Comparison of ENCODE assay signal across 1 cellular context in the genomic region with DNA sequence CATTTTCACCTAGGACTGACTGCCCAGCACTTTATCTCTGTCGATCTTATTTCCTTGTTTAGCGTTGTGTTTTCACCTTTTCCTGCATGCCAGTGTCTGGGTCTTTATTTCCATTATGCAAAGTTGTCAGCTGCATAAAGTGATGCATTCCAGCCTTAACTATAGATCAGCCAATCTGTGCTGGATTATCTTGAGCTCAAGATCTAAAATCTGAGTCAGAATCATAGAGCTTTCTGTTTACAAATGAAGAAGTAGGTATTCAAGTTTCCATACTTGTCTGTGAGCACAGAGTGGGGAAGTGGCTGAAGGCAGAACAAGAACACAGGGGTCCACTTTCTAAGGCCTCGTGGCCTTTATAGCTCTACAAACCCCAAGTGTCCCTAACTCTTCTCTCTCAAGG.
TF ChIP-seq lines count a peak whose summit lies in the region.

No MANE protein-coding gene starts in this region.

TF ChIP-seq in GM23338, 12 proteins besides CTCF, POLR2A, EP300 and RAD21 (continued from another document):
- TF ChIP-seq, protein P1, sequence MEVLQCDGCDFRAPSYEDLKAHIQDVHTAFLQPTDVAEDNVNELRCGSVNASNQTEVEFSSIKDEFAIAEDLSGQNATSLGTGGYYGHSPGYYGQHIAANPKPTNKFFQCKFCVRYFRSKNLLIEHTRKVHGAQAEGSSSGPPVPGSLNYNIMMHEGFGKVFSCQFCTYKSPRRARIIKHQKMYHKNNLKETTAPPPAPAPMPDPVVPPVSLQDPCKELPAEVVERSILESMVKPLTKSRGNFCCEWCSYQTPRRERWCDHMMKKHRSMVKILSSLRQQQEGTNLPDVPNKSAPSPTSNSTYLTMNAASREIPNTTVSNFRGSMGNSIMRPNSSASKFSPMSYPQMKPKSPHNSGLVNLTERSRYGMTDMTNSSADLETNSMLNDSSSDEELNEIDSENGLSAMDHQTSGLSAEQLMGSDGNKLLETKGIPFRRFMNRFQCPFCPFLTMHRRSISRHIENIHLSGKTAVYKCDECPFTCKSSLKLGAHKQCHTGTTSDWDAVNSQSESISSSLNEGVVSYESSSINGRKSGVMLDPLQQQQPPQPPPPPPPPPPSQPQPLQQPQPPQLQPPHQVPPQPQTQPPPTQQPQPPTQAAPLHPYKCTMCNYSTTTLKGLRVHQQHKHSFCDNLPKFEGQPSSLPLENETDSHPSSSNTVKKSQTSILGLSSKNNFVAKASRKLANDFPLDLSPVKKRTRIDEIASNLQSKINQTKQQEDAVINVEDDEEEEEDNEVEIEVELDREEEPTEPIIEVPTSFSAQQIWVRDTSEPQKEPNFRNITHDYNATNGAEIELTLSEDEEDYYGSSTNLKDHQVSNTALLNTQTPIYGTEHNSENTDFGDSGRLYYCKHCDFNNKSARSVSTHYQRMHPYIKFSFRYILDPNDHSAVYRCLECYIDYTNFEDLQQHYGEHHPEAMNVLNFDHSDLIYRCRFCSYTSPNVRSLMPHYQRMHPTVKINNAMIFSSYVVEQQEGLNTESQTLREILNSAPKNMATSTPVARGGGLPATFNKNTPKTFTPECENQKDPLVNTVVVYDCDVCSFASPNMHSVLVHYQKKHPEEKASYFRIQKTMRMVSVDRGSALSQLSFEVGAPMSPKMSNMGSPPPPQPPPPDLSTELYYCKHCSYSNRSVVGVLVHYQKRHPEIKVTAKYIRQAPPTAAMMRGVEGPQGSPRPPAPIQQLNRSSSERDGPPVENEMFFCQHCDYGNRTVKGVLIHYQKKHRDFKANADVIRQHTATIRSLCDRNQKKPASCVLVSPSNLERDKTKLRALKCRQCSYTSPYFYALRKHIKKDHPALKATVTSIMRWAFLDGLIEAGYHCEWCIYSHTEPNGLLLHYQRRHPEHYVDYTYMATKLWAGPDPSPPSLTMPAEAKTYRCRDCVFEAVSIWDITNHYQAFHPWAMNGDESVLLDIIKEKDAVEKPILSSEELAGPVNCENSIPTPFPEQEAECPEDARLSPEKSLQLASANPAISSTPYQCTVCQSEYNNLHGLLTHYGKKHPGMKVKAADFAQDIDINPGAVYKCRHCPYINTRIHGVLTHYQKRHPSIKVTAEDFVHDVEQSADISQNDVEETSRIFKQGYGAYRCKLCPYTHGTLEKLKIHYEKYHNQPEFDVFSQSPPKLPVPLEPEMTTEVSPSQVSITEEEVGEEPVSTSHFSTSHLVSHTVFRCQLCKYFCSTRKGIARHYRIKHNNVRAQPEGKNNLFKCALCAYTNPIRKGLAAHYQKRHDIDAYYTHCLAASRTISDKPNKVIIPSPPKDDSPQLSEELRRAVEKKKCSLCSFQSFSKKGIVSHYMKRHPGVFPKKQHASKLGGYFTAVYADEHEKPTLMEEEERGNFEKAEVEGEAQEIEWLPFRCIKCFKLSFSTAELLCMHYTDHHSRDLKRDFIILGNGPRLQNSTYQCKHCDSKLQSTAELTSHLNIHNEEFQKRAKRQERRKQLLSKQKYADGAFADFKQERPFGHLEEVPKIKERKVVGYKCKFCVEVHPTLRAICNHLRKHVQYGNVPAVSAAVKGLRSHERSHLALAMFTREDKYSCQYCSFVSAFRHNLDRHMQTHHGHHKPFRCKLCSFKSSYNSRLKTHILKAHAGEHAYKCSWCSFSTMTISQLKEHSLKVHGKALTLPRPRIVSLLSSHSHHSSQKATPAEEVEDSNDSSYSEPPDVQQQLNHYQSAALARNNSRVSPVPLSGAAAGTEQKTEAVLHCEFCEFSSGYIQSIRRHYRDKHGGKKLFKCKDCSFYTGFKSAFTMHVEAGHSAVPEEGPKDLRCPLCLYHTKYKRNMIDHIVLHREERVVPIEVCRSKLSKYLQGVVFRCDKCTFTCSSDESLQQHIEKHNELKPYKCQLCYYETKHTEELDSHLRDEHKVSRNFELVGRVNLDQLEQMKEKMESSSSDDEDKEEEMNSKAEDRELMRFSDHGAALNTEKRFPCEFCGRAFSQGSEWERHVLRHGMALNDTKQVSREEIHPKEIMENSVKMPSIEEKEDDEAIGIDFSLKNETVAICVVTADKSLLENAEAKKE (CRISPR knock-in tag; IDR thresholded peaks at IDR 0.05): no peak
- TF ChIP-seq EZH2phosphoT487 (IDR thresholded peaks at IDR 0.05; ENCODE audit: unreplicated experiment): no peak
- TF ChIP-seq STAT1 (IDR thresholded peaks at IDR 0.05; ENCODE audit: unreplicated experiment): no peak
